ENCODE assay signal across 1 cellular context in genomic region chr13:110575322-110576069, GRCh38.
TF ChIP-seq lines count a peak whose summit lies in the region.

No MANE protein-coding gene starts in this region.

TF ChIP-seq in K562, 482 proteins besides CTCF, POLR2A, EP300 and RAD21 (continued from another document and continues in another):
- TF ChIP-seq MYNN (IDR thresholded peaks at IDR 0.05) (no peak), MYNN (CRISPR knock-in tag; IDR thresholded peaks at IDR 0.05) (no peak), CREB1 (IDR thresholded peaks at IDR 0.05) (no peak), CREB1 (CRISPR knock-in tag; IDR thresholded peaks at IDR 0.05) (0 out of 2 replicates have a peak, but pooled peaks have one; percentile 31), CREM (IDR thresholded peaks at IDR 0.05; ENCODE audit: low read depth) (peak; percentile 79), ZNF316 (IDR thresholded peaks at IDR 0.05) (peak; percentile 42; the same call in 1 of the 2 replicates), DEAF1 (CRISPR knock-in tag; IDR thresholded peaks at IDR 0.05) (no peak), ZNF740 (CRISPR knock-in tag; IDR thresholded peaks at IDR 0.05) (no peak), ZNF740 (tag; IDR thresholded peaks at IDR 0.05) (no peak), ZBTB34 (CRISPR knock-in tag; IDR thresholded peaks at IDR 0.05) (no peak), SFPQ (IDR thresholded peaks at IDR 0.05; ENCODE audit: low read depth, low read length) (no peak), MAZ (CRISPR knock-in tag; conservative IDR thresholded peaks at IDR 0.05 in 1 of 2, IDR thresholded peaks at IDR 0.05 in 1 of 2) (no peak), ZNF232 (CRISPR knock-in tag; IDR thresholded peaks at IDR 0.05) (no peak), ZFPM2 (CRISPR knock-in tag; IDR thresholded peaks at IDR 0.05) (no peak), STAG1 (CRISPR knock-in tag; IDR thresholded peaks at IDR 0.05; ENCODE audit: borderline replicate concordance) (no peak), ESRRA (IDR thresholded peaks at IDR 0.05; ENCODE audit: borderline replicate concordance, low read depth) (peak; percentile 74), SPI1 (IDR thresholded peaks at IDR 0.05; ENCODE audit: borderline replicate concordance, low read depth, low read length) (peak; percentile 70; the same call in 1 of the 2 replicates), RBM15 (IDR thresholded peaks at IDR 0.05; ENCODE audit: insufficient read depth, low read length) (no peak), PHF8 (IDR thresholded peaks at IDR 0.05; ENCODE audit: borderline replicate concordance, low read length) (no peak), HMGN3 (IDR thresholded peaks at IDR 0.05; ENCODE audit: borderline replicate concordance, extremely low read depth, insufficient read length, low read depth, low read length) (no peak), FOXA3 (CRISPR knock-in tag; conservative IDR thresholded peaks at IDR 0.05 in 1 of 2, IDR thresholded peaks at IDR 0.05 in 1 of 2) (no peak), ATF7 (IDR thresholded peaks at IDR 0.05) (peak; percentile 84), NR0B1 (IDR thresholded peaks at IDR 0.05; ENCODE audit: partially characterized antibody) (no peak), MAFK (IDR thresholded peaks at IDR 0.05; ENCODE audit: low read length) (peak; percentile 38; the same call in 1 of the 2 replicates), ZBTB43 (CRISPR knock-in tag; IDR thresholded peaks at IDR 0.05) (peak; percentile 53; the same call in 1 of the 2 replicates), VEZF1 (CRISPR knock-in tag; IDR thresholded peaks at IDR 0.05) (peak; percentile 22; the same call in 1 of the 2 replicates), SOX6 (IDR thresholded peaks at IDR 0.05) (no peak), ZFP36 (IDR thresholded peaks at IDR 0.05; ENCODE audit: low read depth, low read length, partially characterized antibody) (no peak), JUND (IDR thresholded peaks at IDR 0.05; ENCODE audit: borderline replicate concordance, low read depth, low read length) (no peak; the same call in 1 of the 2 replicates), JUND (tag; IDR thresholded peaks at IDR 0.05; ENCODE audit: borderline replicate concordance, low read depth, low read length) (peak; percentile 63; the same call in 2 of the 3 replicates), SAFB (IDR thresholded peaks at IDR 0.05; ENCODE audit: borderline replicate concordance, low read depth, low read length) (no peak), TCF3 (CRISPR knock-in tag; IDR thresholded peaks at IDR 0.05) (no peak), LARP7 (IDR thresholded peaks at IDR 0.05) (no peak), CTBP1 (IDR thresholded peaks at IDR 0.05; ENCODE audit: borderline replicate concordance) (peak; percentile 72; the same call in 1 of the 2 replicates), BCOR (IDR thresholded peaks at IDR 0.05) (no peak), TSHZ1 (CRISPR knock-in tag; IDR thresholded peaks at IDR 0.05) (no peak), HNRNPK (IDR thresholded peaks at IDR 0.05; ENCODE audit: low read depth, low read length, poor library complexity, severe bottlenecking) (no peak), YY1 (IDR thresholded peaks at IDR 0.05; ENCODE audit: borderline replicate concordance in 1 of 3, control insufficient read depth in 1 of 3, extremely low read depth in 1 of 3, insufficient read depth in 3 of 3, insufficient read length in 1 of 3, insufficient replicate concordance in 2 of 3, low read depth in 1 of 3, low read length in 2 of 3) (no peak), POLR2B (IDR thresholded peaks at IDR 0.05; ENCODE audit: low read depth, partially characterized antibody) (no peak), SAFB2 (IDR thresholded peaks at IDR 0.05; ENCODE audit: borderline replicate concordance, low read depth, low read length, severe bottlenecking) (no peak), NR3C1 (CRISPR knock-in tag; IDR thresholded peaks at IDR 0.05) (no peak), MCM7 (IDR thresholded peaks at IDR 0.05) (no peak)
- TF ChIP-seq, protein P1, sequence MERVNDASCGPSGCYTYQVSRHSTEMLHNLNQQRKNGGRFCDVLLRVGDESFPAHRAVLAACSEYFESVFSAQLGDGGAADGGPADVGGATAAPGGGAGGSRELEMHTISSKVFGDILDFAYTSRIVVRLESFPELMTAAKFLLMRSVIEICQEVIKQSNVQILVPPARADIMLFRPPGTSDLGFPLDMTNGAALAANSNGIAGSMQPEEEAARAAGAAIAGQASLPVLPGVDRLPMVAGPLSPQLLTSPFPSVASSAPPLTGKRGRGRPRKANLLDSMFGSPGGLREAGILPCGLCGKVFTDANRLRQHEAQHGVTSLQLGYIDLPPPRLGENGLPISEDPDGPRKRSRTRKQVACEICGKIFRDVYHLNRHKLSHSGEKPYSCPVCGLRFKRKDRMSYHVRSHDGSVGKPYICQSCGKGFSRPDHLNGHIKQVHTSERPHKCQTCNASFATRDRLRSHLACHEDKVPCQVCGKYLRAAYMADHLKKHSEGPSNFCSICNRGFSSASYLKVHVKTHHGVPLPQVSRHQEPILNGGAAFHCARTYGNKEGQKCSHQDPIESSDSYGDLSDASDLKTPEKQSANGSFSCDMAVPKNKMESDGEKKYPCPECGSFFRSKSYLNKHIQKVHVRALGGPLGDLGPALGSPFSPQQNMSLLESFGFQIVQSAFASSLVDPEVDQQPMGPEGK (CRISPR knock-in tag; IDR thresholded peaks at IDR 0.05; ENCODE audit: borderline replicate concordance) = no peak
- TF ChIP-seq, protein P2, sequence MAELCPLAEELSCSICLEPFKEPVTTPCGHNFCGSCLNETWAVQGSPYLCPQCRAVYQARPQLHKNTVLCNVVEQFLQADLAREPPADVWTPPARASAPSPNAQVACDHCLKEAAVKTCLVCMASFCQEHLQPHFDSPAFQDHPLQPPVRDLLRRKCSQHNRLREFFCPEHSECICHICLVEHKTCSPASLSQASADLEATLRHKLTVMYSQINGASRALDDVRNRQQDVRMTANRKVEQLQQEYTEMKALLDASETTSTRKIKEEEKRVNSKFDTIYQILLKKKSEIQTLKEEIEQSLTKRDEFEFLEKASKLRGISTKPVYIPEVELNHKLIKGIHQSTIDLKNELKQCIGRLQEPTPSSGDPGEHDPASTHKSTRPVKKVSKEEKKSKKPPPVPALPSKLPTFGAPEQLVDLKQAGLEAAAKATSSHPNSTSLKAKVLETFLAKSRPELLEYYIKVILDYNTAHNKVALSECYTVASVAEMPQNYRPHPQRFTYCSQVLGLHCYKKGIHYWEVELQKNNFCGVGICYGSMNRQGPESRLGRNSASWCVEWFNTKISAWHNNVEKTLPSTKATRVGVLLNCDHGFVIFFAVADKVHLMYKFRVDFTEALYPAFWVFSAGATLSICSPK (IDR thresholded peaks at IDR 0.05; ENCODE audit: borderline replicate concordance) = no peak
- TF ChIP-seq, protein P3, sequence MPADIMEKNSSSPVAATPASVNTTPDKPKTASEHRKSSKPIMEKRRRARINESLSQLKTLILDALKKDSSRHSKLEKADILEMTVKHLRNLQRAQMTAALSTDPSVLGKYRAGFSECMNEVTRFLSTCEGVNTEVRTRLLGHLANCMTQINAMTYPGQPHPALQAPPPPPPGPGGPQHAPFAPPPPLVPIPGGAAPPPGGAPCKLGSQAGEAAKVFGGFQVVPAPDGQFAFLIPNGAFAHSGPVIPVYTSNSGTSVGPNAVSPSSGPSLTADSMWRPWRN (IDR thresholded peaks at IDR 0.05; ENCODE audit: low read depth) = no peak
